In the genomic region with DNA sequence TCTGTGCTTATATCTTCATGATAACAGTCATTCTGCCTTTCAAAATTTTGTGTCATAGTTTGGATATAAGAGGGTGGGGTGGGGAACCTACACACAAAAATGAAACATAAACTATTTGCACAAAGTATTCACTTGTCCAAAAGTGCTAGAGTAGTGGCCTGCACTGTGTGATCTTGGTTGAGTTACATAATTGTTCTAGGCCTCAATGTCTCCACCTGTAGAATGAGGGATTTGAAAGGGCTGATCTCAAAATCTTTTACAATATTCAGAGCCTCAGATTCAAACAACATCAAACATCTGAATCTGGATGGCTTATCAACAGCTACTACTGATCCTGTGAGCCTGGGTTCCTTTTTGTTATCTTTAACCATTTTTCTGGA, we compare ENCODE assay signal across 13 cellular contexts.
A peak's percentile ranks its signal among the peaks of the same experiment; 100 is the strongest.
DNase-seq lines count a peak whose midpoint lies in the region; ATAC-seq and TF ChIP-seq lines count a peak whose summit lies in the region.
"Had no signal": no experiment of that assay in that cellular context is flagged by ENCODE, and none has a peak within 500 bp of the region (broad histone marks: within the 10 kb centered on the region; RNA-seq: fewer than 3 reads in every experiment).

No MANE protein-coding gene starts in this region.

- H4K8ac ChIP-seq in mesendoderm (ENCODE audit: low read depth, low read length), result no peak overlapping the region

- H3K36me3 ChIP-seq in mesendoderm (ENCODE audit: control insufficient read depth, insufficient read depth, low read length), result no peaks in the 10 kb centered on the region
- no peaks in the 10 kb centered on the region for H3K36me3 ChIP-seq in stomach
- H3K36me3 ChIP-seq: BLaER1 treated with 17β-estradiol and CSF1 and Interleukin-3, amounts not matched to agents 10 nM and 100 nM; pancreas had no signal

- intact Hi-C loops in stomach (cut with DNase I; ENCODE audit: low total_unique reads), result no loop called here

- H3K56ac ChIP-seq in mesendoderm (ENCODE audit: low read length), result no peak overlapping the region

- H3K4me1 ChIP-seq in mesendoderm (ENCODE audit: control insufficient read depth, low read depth, low read length) (peaks cover 2% of the 10 kb centered on the region), stomach (peaks cover 0 to 17% (median 12%) of the 10 kb centered on the region in 4 donors)

- H3K9me3 Mint-ChIP-seq in effector memory CD8-positive, alpha-beta T cell, result no peaks in the 10 kb centered on the region

- no peaks in the 10 kb centered on the region for H3K79me1 ChIP-seq in mesendoderm (ENCODE audit: low read length)

- peaks cover 0 to 2% of the 10 kb centered on the region in 2 donors for H3K4me1 Mint-ChIP-seq in effector memory CD8-positive, alpha-beta T cell (ENCODE audit: low read depth in 2 of 2)

- H3K9me3 ChIP-seq in stomach, result no peaks in the 10 kb centered on the region
- H3K9me3 ChIP-seq: BLaER1 treated with 17β-estradiol and CSF1 and Interleukin-3, amounts not matched to agents 10 nM and 100 nM; pancreas had no signal

- TF ChIP-seq CTCF in HFF-Myc (IDR thresholded peaks at IDR 0.05; ENCODE audit: low read depth, low read length, missing control alignments) (no peak), stomach (IDR thresholded peaks at IDR 0.05) (no peak)

- no peak overlapping the region for H3K4me3 Mint-ChIP-seq in effector memory CD8-positive, alpha-beta T cell

- 0 out of 2 replicates have a peak overlapping the region, but pooled peaks have one; percentile 19 for H3K4me3 ChIP-seq in HFF-Myc (replicated peaks; ENCODE audit: low read depth, low read length)
- H3K4me3 ChIP-seq in mesendoderm (ENCODE audit: low read length), result no peak overlapping the region
- H3K4me3 ChIP-seq in stomach, result peak overlapping the region in 3 of 4 donors; percentile 34 to 41 (median 38)
- H3K4me3 ChIP-seq: BLaER1 treated with 17β-estradiol and CSF1 and Interleukin-3, amounts not matched to agents 10 nM and 100 nM; GM12878 had no signal

- no peaks in the 10 kb centered on the region for H3K36me3 Mint-ChIP-seq in effector memory CD8-positive, alpha-beta T cell (ENCODE audit: insufficient read depth)

- H3K27me3 ChIP-seq in mesendoderm (ENCODE audit: insufficient read depth, low read length, poor library complexity) (no peaks in the 10 kb centered on the region), stomach (no peaks in the 10 kb centered on the region)
- H3K27me3 ChIP-seq: BLaER1 treated with 17β-estradiol and CSF1 and Interleukin-3, amounts not matched to agents 10 nM and 100 nM; pancreas had no signal

- TF ChIP-seq EP300 in stomach (IDR thresholded peaks at IDR 0.05), result no peak

- H3K27ac ChIP-seq in mesendoderm (ENCODE audit: low read depth, low read length) (no peak overlapping the region), stomach (peak overlapping the region in 2 of 5 donors; percentile 20 to 67)
- H3K27ac ChIP-seq: BLaER1 treated with 17β-estradiol and CSF1 and Interleukin-3, amounts not matched to agents 10 nM and 100 nM; pancreas had no signal

- no peak for TF ChIP-seq POLR2A in stomach (IDR thresholded peaks at IDR 0.05)

- no peak overlapping the region for H3K23ac ChIP-seq in mesendoderm (ENCODE audit: low read length)

- no peak overlapping the region for H3K18ac ChIP-seq in mesendoderm (ENCODE audit: low read length)

- H3K9ac ChIP-seq in mesendoderm (ENCODE audit: low read length), result no peak overlapping the region
- H3K9ac ChIP-seq: BLaER1 treated with 17β-estradiol and CSF1 and Interleukin-3, amounts not matched to agents 10 nM and 100 nM had no signal

- no peaks in the 10 kb centered on the region for H3K79me2 ChIP-seq in mesendoderm (ENCODE audit: control insufficient read depth, insufficient read depth, low read length)

- H2BK5ac ChIP-seq in mesendoderm (ENCODE audit: low read length), result no peak overlapping the region

- H3K4me2 ChIP-seq in mesendoderm (ENCODE audit: low read length), result no peak overlapping the region
- H3K4me2 ChIP-seq: BLaER1 treated with 17β-estradiol and CSF1 and Interleukin-3, amounts not matched to agents 10 nM and 100 nM had no signal

- no peak for ATAC-seq in effector memory CD8-positive, alpha-beta T cell (replicated peaks)
- no peak for ATAC-seq in HG03159 (IDR thresholded peaks at IDR 0.05; ENCODE audit: unreplicated experiment)
- ATAC-seq: activated CD4-positive, alpha-beta T cell treated with anti-CD3 and anti-CD28 coated beads for 36 hours had no signal

- H2AK5ac ChIP-seq in mesendoderm (ENCODE audit: low read length), result no peak overlapping the region

- H4K5ac ChIP-seq in mesendoderm (ENCODE audit: low read length), result no peak overlapping the region

- H3K27ac Mint-ChIP-seq in effector memory CD8-positive, alpha-beta T cell, result no peak overlapping the region
- H3K27ac Mint-ChIP-seq: activated CD4-positive, alpha-beta T cell treated with anti-CD3 and anti-CD28 coated beads for 36 hours had no signal

- H3K27me3 Mint-ChIP-seq in effector memory CD8-positive, alpha-beta T cell, result peaks cover 19 to 34% of the 10 kb centered on the region in 2 donors

- peak overlapping the region; percentile 61 for H2BK120ac ChIP-seq in mesendoderm (ENCODE audit: low read depth, low read length)

- DNase-seq in HFF-Myc (ENCODE audit: extremely low read depth, low read depth) (no peak), dedifferentiated amniotic fluid mesenchymal stem cell (ENCODE audit: extremely low spot score) (peak; percentile 11), mesendoderm (no peak), stomach (no peak), UCSD-AML1 (lab: John Stamatoyannopoulos, UW; ENCODE audit: unreplicated experiment) (no peak), NCI-H2196 treated with DMSO at 0.1 percent for 48 hours (lab: John Stamatoyannopoulos, UW; ENCODE audit: unreplicated experiment) (no peak)
- DNase-seq in effector memory CD8-positive, alpha-beta T cell, result no peak
- DNase-seq: NCI-H446 had no signal

- no peak overlapping the region for H3K4ac ChIP-seq in mesendoderm (ENCODE audit: low read depth, low read length)

- peak overlapping the region; percentile 85 for H2BK15ac ChIP-seq in mesendoderm (replicated peaks; ENCODE audit: low read depth)
